ENCODE assay signal across 16 cellular contexts in the genomic region with DNA sequence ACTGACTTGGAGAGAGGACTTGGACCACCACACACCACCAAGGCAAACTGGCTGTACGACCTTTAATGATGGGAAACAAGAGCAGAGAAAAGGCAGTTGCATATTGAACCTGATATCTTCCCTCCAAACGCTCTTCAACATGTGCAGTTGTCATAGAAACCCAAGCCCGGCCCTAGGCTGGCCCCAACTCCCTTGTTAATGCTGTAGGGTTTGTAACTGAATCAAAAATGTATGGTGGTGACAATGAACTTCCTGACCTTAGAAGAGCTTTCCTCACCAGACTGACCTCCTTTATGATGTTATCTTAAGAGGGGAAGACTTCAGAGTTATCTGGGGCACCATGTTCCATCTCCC.
"Had no signal": no experiment of that assay in that cellular context is flagged by ENCODE, and none has a peak within 500 bp of the region (broad histone marks: within the 10 kb centered on the region; RNA-seq: fewer than 3 reads in every experiment).

No MANE protein-coding gene starts in this region.

- H3K27ac ChIP-seq: ascending aorta, heart right ventricle, lower lobe of right lung, sigmoid colon, spleen, upper lobe of left lung, VCaP had no signal

- H3K36me3 ChIP-seq: ascending aorta, heart right ventricle, lower lobe of right lung, sigmoid colon, spleen, upper lobe of left lung had no signal

- H3K4me3 ChIP-seq: ascending aorta, heart right ventricle, lower lobe of right lung, sigmoid colon, spleen, upper lobe of left lung had no signal

- H3K9me3 ChIP-seq: ascending aorta, heart right ventricle, lower lobe of right lung, sigmoid colon, spleen, upper lobe of left lung had no signal

- FAIRE-seq: bronchial epithelial cell, frontal cortex had no signal

- H3K27me3 ChIP-seq: ascending aorta, heart right ventricle, sigmoid colon, spleen, upper lobe of left lung had no signal

- ATAC-seq: activated naive CD8-positive, alpha-beta T cell treated with anti-CD3 and anti-CD28 coated beads, Interleukin-2, amount 50 U/mL, for 24 hours; effector memory CD8-positive, alpha-beta T cell; heart right ventricle; left cardiac atrium; lower lobe of right lung; stimulated activated naive CD8-positive, alpha-beta T cell treated with anti-CD3 and anti-CD28 coated beads, Interleukin-15, amount 100 ng/mL, for 72 hours had no signal

- DNase-seq: activated CD4-positive, alpha-beta T cell treated with anti-CD3 and anti-CD28 coated beads, Interleukin-2, amount 50 U/mL, for 48 hours; activated naive CD4-positive, alpha-beta T cell treated with anti-CD3 and anti-CD28 coated beads for 36 hours; activated naive CD8-positive, alpha-beta T cell treated with anti-CD3 and anti-CD28 coated beads, Interleukin-2, amount 50 U/mL, for 24 hours; dermis blood vessel endothelial cell; effector memory CD8-positive, alpha-beta T cell; heart right ventricle; left cardiac atrium; lower lobe of right lung; sigmoid colon; spleen; stimulated activated naive CD8-positive, alpha-beta T cell treated with anti-CD3 and anti-CD28 coated beads, Interleukin-15, amount 100 ng/mL, for 72 hours; upper lobe of left lung had no signal

- H3K4me1 ChIP-seq: ascending aorta had no signal
